Comparison of ENCODE assay signal across 18 cellular contexts in the genomic region with DNA sequence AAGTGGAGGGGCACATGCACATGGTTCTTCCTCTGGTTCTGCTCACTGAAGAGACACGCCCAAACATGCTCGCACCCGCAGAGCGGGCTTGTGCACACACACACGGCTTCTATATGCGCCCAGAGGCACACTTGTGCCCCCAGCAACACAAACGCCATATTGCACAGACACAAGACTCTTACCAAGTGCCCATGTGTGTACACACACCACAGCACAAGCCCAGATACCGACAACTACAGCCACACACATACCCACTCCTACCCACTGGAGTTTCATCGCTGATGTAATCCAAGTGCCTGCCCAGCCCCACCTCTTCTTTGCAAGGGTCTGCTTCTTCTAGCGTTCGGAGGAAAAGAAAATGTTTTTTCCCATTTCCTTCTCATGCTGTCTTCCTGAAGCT. TPM values are rescaled to one million over a fixed set of nuclear protein-coding genes. Genes with fewer than 3 reads are reported as not detected.
DNase-seq lines count a peak whose midpoint lies in the region; ATAC-seq and TF ChIP-seq lines count a peak whose summit lies in the region.
"Had no signal": no experiment of that assay in that cellular context is flagged by ENCODE, and none has a peak within 500 bp of the region (broad histone marks: within the 10 kb centered on the region; RNA-seq: fewer than 3 reads in every experiment).

No MANE protein-coding gene starts in this region.

- in situ Hi-C loops in KBM-7 (cut with MboI; ENCODE audit: low pct_unique_long_range_greater_than_20kb, low sequenced_read_pairs) = no loop called here

- peaks cover 23% of the 10 kb centered on the region for H3K4me1 ChIP-seq in lower lobe of right lung
- peaks cover 0 to 29% (median 22%) of the 10 kb centered on the region in 4 donors for H3K4me1 ChIP-seq in sigmoid colon
- H3K4me1 ChIP-seq: BE2C had no signal

- no peak for TF ChIP-seq EP300 in sigmoid colon (IDR thresholded peaks at IDR 0.05)

- CTCF ChIA-PET in CD4-positive, alpha-beta T cell (lab: Charles Lee) = interaction anchor here (2.8 to 11.2 kb wide), 4 partner anchors 26 to 72 kb away, joined by 9 to 111 read pairs (median 18); no protein-coding TSS in a partner anchor

- no peaks in the 10 kb centered on the region for H3K27me3 Mint-ChIP-seq in CD4-positive, alpha-beta T cell
- H3K27me3 Mint-ChIP-seq in activated T-helper 17 cell treated with anti-CD3 and anti-CD28 coated beads, Interleukin-2, amount 50 U/mL, for 72 hours = no peaks in the 10 kb centered on the region

- no peaks in the 10 kb centered on the region for H3K36me3 Mint-ChIP-seq in CD4-positive, alpha-beta T cell (ENCODE audit: low read depth)
- H3K36me3 Mint-ChIP-seq in activated T-helper 17 cell treated with anti-CD3 and anti-CD28 coated beads, Interleukin-2, amount 50 U/mL, for 72 hours (ENCODE audit: low read depth) = no peaks in the 10 kb centered on the region

- H3K36me3 ChIP-seq in lower lobe of right lung (no peaks in the 10 kb centered on the region), sigmoid colon (no peaks in the 10 kb centered on the region)
- H3K36me3 ChIP-seq: BE2C had no signal

- H3K27me3 ChIP-seq in CD4-positive, alpha-beta T cell (ENCODE audit: control insufficient read depth, insufficient read depth, low read length) = no peaks in the 10 kb centered on the region
- H3K27me3 ChIP-seq in lower lobe of right lung (ENCODE audit: low read depth) (peaks cover 6% of the 10 kb centered on the region), sigmoid colon (peaks cover 0 to 34% (median 5%) of the 10 kb centered on the region in 3 donors)

- H3K4me3 ChIP-seq in lower lobe of right lung (no peak overlapping the region), sigmoid colon (peak overlapping the region in 2 of 4 donors; percentile 25 to 30)
- H3K4me3 ChIP-seq: PC-9 had no signal

- 76 to 83% methylated on average over 11 of the region's 11 CpGs for WGBS in sigmoid colon, 2 donors

- POLR2A ChIA-PET in CD4-positive, alpha-beta T cell (lab: Charles Lee) = interaction anchor here (1.4 kb wide), 1 partner anchor 29 kb away, joined by 6 read pairs; a partner anchor contains a TSS

- intact Hi-C loops in CD4-positive, alpha-beta T cell (cut with DNase I, micrococcal nuclease) = loop anchor here (5.0 kb wide), 2 partner anchors 44 to 74 kb away; a partner anchor contains a TSS
- intact Hi-C loops in lower lobe of right lung (cut with DNase I) = no loop called here
- intact Hi-C loops in sigmoid colon (cut with DNase I) = loop anchor here (5.0 kb wide), 2 partner anchors 34 to 79 kb away; a partner anchor contains a TSS

- no peak for ATAC-seq in CD4-positive, alpha-beta T cell (ENCODE audit: poor library complexity)
- ATAC-seq in activated T-helper 17 cell treated with anti-CD3 and anti-CD28 coated beads, Interleukin-2, amount 50 U/mL, for 72 hours (replicated peaks) = no peak
- ATAC-seq in lower lobe of right lung (no peak), GM21576 (IDR thresholded peaks at IDR 0.05; ENCODE audit: unreplicated experiment) (no peak)
- ATAC-seq: Right ventricle myocardium inferior had no signal

- no peaks in the 10 kb centered on the region for H3K9me3 Mint-ChIP-seq in CD4-positive, alpha-beta T cell
- H3K9me3 Mint-ChIP-seq in activated T-helper 17 cell treated with anti-CD3 and anti-CD28 coated beads, Interleukin-2, amount 50 U/mL, for 72 hours = no peaks in the 10 kb centered on the region

- no peak for TF ChIP-seq CTCF in CD4-positive, alpha-beta T cell (IDR thresholded peaks at IDR 0.05)
- TF ChIP-seq CTCF in lower lobe of right lung (IDR thresholded peaks at IDR 0.05) = no peak
- TF ChIP-seq CTCF in sigmoid colon (IDR thresholded peaks at IDR 0.05) = no peak

- no peaks in the 10 kb centered on the region for H3K9me3 ChIP-seq in CD4-positive, alpha-beta T cell (ENCODE audit: control insufficient read depth, low read length)
- H3K9me3 ChIP-seq in lower lobe of right lung = no peaks in the 10 kb centered on the region
- no peaks in the 10 kb centered on the region for H3K9me3 ChIP-seq in sigmoid colon
- H3K9me3 ChIP-seq: BE2C had no signal

- peaks cover 57% of the 10 kb centered on the region for H3K4me1 Mint-ChIP-seq in CD4-positive, alpha-beta T cell (ENCODE audit: low read depth)
- peaks cover 26% of the 10 kb centered on the region for H3K4me1 Mint-ChIP-seq in activated T-helper 17 cell treated with anti-CD3 and anti-CD28 coated beads, Interleukin-2, amount 50 U/mL, for 72 hours

- H3K27ac Mint-ChIP-seq in CD4-positive, alpha-beta T cell = peak overlapping the region; percentile 24
- peak overlapping the region; percentile 75 for H3K27ac Mint-ChIP-seq in activated T-helper 17 cell treated with anti-CD3 and anti-CD28 coated beads, Interleukin-2, amount 50 U/mL, for 72 hours

- peak in 1 of 10 experiments; percentile 27 for DNase-seq in CD4-positive, alpha-beta T cell
- DNase-seq in lower lobe of right lung (peak; percentile 28), sigmoid colon (no peak), KBM-7 (no peak)
- DNase-seq in activated CD4-positive, alpha-beta T cell treated with anti-CD3 and anti-CD28 coated beads, Interleukin-2, amount 50 U/mL, for 4 hours = no peak
- DNase-seq: ACHN, BE2C, COR-L47, HCEC 1CT, Karpas-422, MM.1S, NCI-H1105, NCI-H187 treated with DMSO at 0.1 percent for 48 hours, NCI-H446, PC-9 had no signal

- TF ChIP-seq POLR2A in sigmoid colon (IDR thresholded peaks at IDR 0.05) = no peak

- H3K4me3 Mint-ChIP-seq in CD4-positive, alpha-beta T cell = peak overlapping the region; percentile 20
- H3K4me3 Mint-ChIP-seq in activated T-helper 17 cell treated with anti-CD3 and anti-CD28 coated beads, Interleukin-2, amount 50 U/mL, for 72 hours = peak overlapping the region; percentile 59

- no peak overlapping the region for H3K27ac ChIP-seq in CD4-positive, alpha-beta T cell (ENCODE audit: low read depth, low read length)
- H3K27ac ChIP-seq in lower lobe of right lung (no peak overlapping the region), sigmoid colon (peak overlapping the region in 3 of 4 donors; percentile 22 to 47 (median 34))
- H3K27ac ChIP-seq: PC-9 had no signal

RNA-seq across cellular contexts. Expression of a gene that starts 6.5 kb away (rescaled TPM):
- under 1 TPM; 0.56 to 0.71 TPM for total RNA-seq in CD4-positive, alpha-beta T cell
- total RNA-seq in activated T-helper 17 cell treated with anti-CD3 and anti-CD28 coated beads, Interleukin-2, amount 50 U/mL, for 72 hours = 1 to 10 TPM; 2.9 to 3.2 TPM
- total RNA-seq in lower lobe of right lung (11.3 TPM), sigmoid colon (not detected)
- under 1 TPM in 2 of 3 donors, not detected in 1; 0.22 to 0.60 TPM for polyA plus RNA-seq in sigmoid colon

RNA-seq across cellular contexts. Expression of a gene that starts 18.9 kb away (rescaled TPM):
- total RNA-seq in CD4-positive, alpha-beta T cell = under 1 TPM in 1 of 2 experiments, not detected in 1; 0.03 TPM
- total RNA-seq in activated T-helper 17 cell treated with anti-CD3 and anti-CD28 coated beads, Interleukin-2, amount 50 U/mL, for 72 hours = under 1 TPM; 0.32 to 0.37 TPM
- total RNA-seq in lower lobe of right lung (0.18 TPM), sigmoid colon (1 to 10 TPM in 2 of 4 donors, under 1 TPM in 2; 0.68 to 4.2 (median 1.0) TPM)
- under 1 TPM in 2 of 3 donors, not detected in 1; 0.23 to 0.52 TPM for polyA plus RNA-seq in sigmoid colon

RNA-seq across cellular contexts. Expression of a gene that starts 28.8 kb away (rescaled TPM):
- total RNA-seq in CD4-positive, alpha-beta T cell = 10 to 100 TPM; 50.6 to 54.7 TPM
- 10 to 100 TPM; 43.0 to 54.9 TPM for total RNA-seq in activated T-helper 17 cell treated with anti-CD3 and anti-CD28 coated beads, Interleukin-2, amount 50 U/mL, for 72 hours
- 69.2 TPM for total RNA-seq in lower lobe of right lung
- 10 to 100 TPM; 27.4 to 59.5 (median 29.9) TPM for total RNA-seq in sigmoid colon
- polyA plus RNA-seq in sigmoid colon = 10 to 100 TPM in 1 of 3 donors, 1 to 10 TPM in 2; 6.0 to 31.7 (median 7.4) TPM

RNA-seq across cellular contexts. Expression of a gene that starts 59.5 kb away (rescaled TPM):
- 1 to 10 TPM; 5.3 to 5.5 TPM for total RNA-seq in CD4-positive, alpha-beta T cell
- 10 to 100 TPM; 29.3 to 41.4 TPM for total RNA-seq in activated T-helper 17 cell treated with anti-CD3 and anti-CD28 coated beads, Interleukin-2, amount 50 U/mL, for 72 hours
- total RNA-seq in lower lobe of right lung (4.7 TPM), sigmoid colon (1 to 10 TPM in 2 of 4 donors, under 1 TPM in 2; 0.66 to 1.8 (median 0.96) TPM)
- polyA plus RNA-seq in sigmoid colon = 100 to 1,000 TPM in 1 of 3 donors, 1 to 10 TPM in 1, not detected in 1; 2.4 to 112 TPM
- total RNA-seq: PC-9 had no signal

Comparison
In these comparisons a context has a peak if more than half of its experiments do, and no peak if none do; other contexts are left out.
1. H3K27ac ChIP-seq: peak in sigmoid colon (3 of 4); none in CD4-positive, alpha-beta T cell (single experiment) and lower lobe of right lung (single experiment).